Comparison of ENCODE assay signal across 9 cellular contexts in the genomic region with DNA sequence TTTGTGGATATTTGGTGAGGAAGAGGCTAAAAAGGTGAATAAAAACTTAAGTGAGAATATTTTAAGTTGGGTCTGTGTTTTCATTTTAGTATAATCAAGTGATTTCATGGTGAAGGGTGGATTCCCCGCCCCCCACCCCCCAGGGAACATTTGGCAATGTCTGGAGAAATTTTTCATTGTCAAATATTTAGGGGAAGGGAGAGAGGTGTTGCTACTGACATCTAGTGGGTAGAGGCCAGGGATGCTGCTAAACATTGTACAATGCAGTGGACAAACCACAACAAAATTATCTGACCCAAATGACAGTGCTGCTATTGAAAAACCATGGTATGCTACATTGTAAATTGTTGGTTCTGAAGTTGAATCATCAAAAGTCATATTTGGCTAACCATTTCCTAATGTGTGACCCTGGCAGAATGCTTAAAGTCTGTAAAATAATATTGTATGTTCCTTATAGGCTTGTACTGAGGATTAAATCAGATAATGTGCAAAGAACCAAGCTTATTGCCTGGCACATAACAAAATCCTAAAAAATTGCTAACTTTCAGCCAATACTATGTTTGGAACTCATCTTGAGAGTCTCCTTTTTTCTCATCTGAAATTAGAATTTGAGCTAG. TPM values are rescaled to one million over a fixed set of nuclear protein-coding genes. Genes with fewer than 3 reads are reported as not detected.
DNase-seq lines count a peak whose midpoint lies in the region; ATAC-seq and TF ChIP-seq lines count a peak whose summit lies in the region.
"Had no signal": no experiment of that assay in that cellular context is flagged by ENCODE, and none has a peak within 500 bp of the region (broad histone marks: within the 10 kb centered on the region; RNA-seq: fewer than 3 reads in every experiment).

No MANE protein-coding gene starts in this region.

- H3K27ac ChIP-seq in left ventricle myocardium inferior (replicated peaks) (no peak overlapping the region), OCI-LY3 (ENCODE audit: low read length) (no peak overlapping the region), esophagus muscularis mucosa (replicated peaks in 1 of 4) (peak overlapping the region in 3 of 4 donors; percentile 37 to 48 (median 42))
- H3K27ac ChIP-seq: skin epidermis had no signal

- no peak for TF ChIP-seq POLR2A in esophagus muscularis mucosa (IDR thresholded peaks at IDR 0.05; ENCODE audit: low read depth)

- peaks cover 71% of the 10 kb centered on the region for H3K4me1 ChIP-seq in left ventricle myocardium inferior
- H3K4me1 ChIP-seq in OCI-LY3 (ENCODE audit: low read length), result peaks cover 5% of the 10 kb centered on the region; the same call in 1 of the 2 replicates
- peaks cover 44 to 72% (median 66%) of the 10 kb centered on the region in 4 donors for H3K4me1 ChIP-seq in esophagus muscularis mucosa

- H3K9ac ChIP-seq in OCI-LY3 (ENCODE audit: low read length), result no peak overlapping the region

- no peak for DNase-seq in left ventricle myocardium inferior
- DNase-seq in cardiac septum (ENCODE audit: low spot score), result no peak
- no peak for DNase-seq in esophagus muscularis mucosa (ENCODE audit: extremely low spot score)
- DNase-seq in activated CD4-positive, CD25-positive, alpha-beta regulatory T cell treated with anti-CD3 and anti-CD28 coated beads, Interleukin-2, amount 50 U/mL, for 72 hours, result no peak
- DNase-seq in NCI-H2171 treated with DMSO at 0.1 percent for 48 hours (lab: John Stamatoyannopoulos, UW), result no peak
- DNase-seq in SK-N-DZ (ENCODE audit: low spot score), result no peak

- H3K4me3 ChIP-seq in left ventricle myocardium inferior, result no peak overlapping the region
- H3K4me3 ChIP-seq in OCI-LY3 (ENCODE audit: low read length), result no peak overlapping the region
- H3K4me3 ChIP-seq in esophagus muscularis mucosa, result no peak overlapping the region
- H3K4me3 ChIP-seq: skin epidermis had no signal

- H3K27me3 ChIP-seq in left ventricle myocardium inferior (ENCODE audit: low read depth), result no peaks in the 10 kb centered on the region
- no peaks in the 10 kb centered on the region for H3K27me3 ChIP-seq in OCI-LY3 (ENCODE audit: low read depth, low read length)
- H3K27me3 ChIP-seq in esophagus muscularis mucosa, result no peaks in the 10 kb centered on the region

- no peaks in the 10 kb centered on the region for H4K20me1 ChIP-seq in OCI-LY3 (ENCODE audit: insufficient read depth, low read length)

- no peak for ATAC-seq in GM18517 (IDR thresholded peaks at IDR 0.05; ENCODE audit: unreplicated experiment)

- H3K4me2 ChIP-seq in OCI-LY3 (ENCODE audit: low read length), result no peak overlapping the region

- H3K36me3 ChIP-seq in left ventricle myocardium inferior (peaks cover 33% of the 10 kb centered on the region), OCI-LY3 (replicated peaks; ENCODE audit: low read depth, low read length) (peaks cover 10% of the 10 kb centered on the region), esophagus muscularis mucosa (peaks cover 12 to 46% (median 38%) of the 10 kb centered on the region in 4 donors)

- H3K79me2 ChIP-seq in OCI-LY3 (ENCODE audit: low read length), result peaks cover 78% of the 10 kb centered on the region

- peak; percentile 45 for TF ChIP-seq CTCF in left ventricle myocardium inferior (IDR thresholded peaks at IDR 0.05; ENCODE audit: borderline replicate concordance)
- peak; percentile 52 for TF ChIP-seq CTCF in OCI-LY3 (IDR thresholded peaks at IDR 0.05; ENCODE audit: low read depth, low read length)
- peak; percentile 16 to 46 (median 37) for TF ChIP-seq CTCF in esophagus muscularis mucosa (IDR thresholded peaks at IDR 0.05)

- WGBS in esophagus muscularis mucosa, result 37% methylated on average over 1 of the region's 1 CpG

- no peak overlapping the region for H2AFZ ChIP-seq in OCI-LY3 (ENCODE audit: low read depth, low read length)

- intact Hi-C loops in left ventricle myocardium inferior (cut with micrococcal nuclease), result no loop called here
- intact Hi-C loops in cardiac septum (cut with DNase I), result no loop called here
- intact Hi-C loops in esophagus muscularis mucosa (cut with DNase I), result no loop called here

- no peak for TF ChIP-seq EP300 in esophagus muscularis mucosa (IDR thresholded peaks at IDR 0.05)

- no peaks in the 10 kb centered on the region for H3K9me3 ChIP-seq in left ventricle myocardium inferior (replicated peaks)
- H3K9me3 ChIP-seq in OCI-LY3 (ENCODE audit: insufficient read depth, low read length), result no peaks in the 10 kb centered on the region
- H3K9me3 ChIP-seq in esophagus muscularis mucosa, result no peaks in the 10 kb centered on the region

RNA-seq across cellular contexts. Expression of a gene that starts 5.6 kb away (rescaled TPM):
- 24.9 TPM for total RNA-seq in left ventricle myocardium inferior
- total RNA-seq in cardiac septum, result 26.6 TPM
- total RNA-seq in esophagus muscularis mucosa, result 10 to 100 TPM; 54.0 to 76.4 (median 61.6) TPM
- polyA plus RNA-seq in SK-N-DZ (2014; cell fraction: cytosol; rRNA removed), result 53.3 and 54.3 TPM in 2 replicates
- polyA plus RNA-seq in SK-N-DZ (2014; cell fraction: nucleus; rRNA removed), result 32.6 and 41.4 TPM in 2 replicates

RNA-seq across cellular contexts. Expression of a gene that starts 22.8 kb away (rescaled TPM):
- 49.5 TPM for total RNA-seq in left ventricle myocardium inferior
- total RNA-seq in cardiac septum, result 46.6 TPM
- total RNA-seq in esophagus muscularis mucosa, result 100 to 1,000 TPM in 2 of 4 donors, 10 to 100 TPM in 2; 71.4 to 123 (median 93.9) TPM
- 50.5 and 56.8 TPM in 2 replicates for polyA plus RNA-seq in SK-N-DZ (2014; cell fraction: cytosol; rRNA removed)
- polyA plus RNA-seq in SK-N-DZ (2014; cell fraction: nucleus; rRNA removed), result 20.9 and 23.6 TPM in 2 replicates

RNA-seq across cellular contexts. Expression of a gene that starts 53.5 kb away (rescaled TPM):
- 26.3 TPM for total RNA-seq in left ventricle myocardium inferior
- 21.2 TPM for total RNA-seq in cardiac septum
- 10 to 100 TPM in 2 of 4 donors, 1 to 10 TPM in 2; 6.8 to 11.6 (median 10.4) TPM for total RNA-seq in esophagus muscularis mucosa
- polyA plus RNA-seq in SK-N-DZ (2014; cell fraction: cytosol; rRNA removed), result 18.8 and 20.8 TPM in 2 replicates
- polyA plus RNA-seq in SK-N-DZ (2014; cell fraction: nucleus; rRNA removed), result 5.3 and 8.4 TPM in 2 replicates

Comparison
In these comparisons a context has a peak if more than half of its experiments do, and no peak if none do; other contexts are left out.
1. H3K27ac ChIP-seq: peak in esophagus muscularis mucosa (3 of 4); none in left ventricle myocardium inferior (single experiment) and OCI-LY3 (single experiment).
2. Peak in every context shown above with its lines, with median percentiles within 50 percentile points of each other: CTCF ChIP-seq.